Comparison of ENCODE assay signal across 8 cellular contexts in genomic region chr1:54121482-54122130, GRCh38. TPM values are rescaled to one million over a fixed set of nuclear protein-coding genes. Genes with fewer than 3 reads are reported as not detected.
A peak's percentile ranks its signal among the peaks of the same experiment; 100 is the strongest.
DNase-seq lines count a peak whose midpoint lies in the region; ATAC-seq and TF ChIP-seq lines count a peak whose summit lies in the region.

No MANE protein-coding gene starts in this region.

- peak overlapping the region; percentile 44 for H3K9ac ChIP-seq in endocrine pancreas (ENCODE audit: control insufficient read depth, insufficient read depth, low read length)

- peak; percentile 67 for TF ChIP-seq CTCF in AG10803 (conservative IDR thresholded peaks at IDR 0.05; ENCODE audit: low read length)
- peak; percentile 73 for TF ChIP-seq CTCF in mesothelial cell of epicardium (IDR thresholded peaks at IDR 0.05; ENCODE audit: unreplicated experiment)

- peak overlapping the region; percentile 90 for H3K27ac Mint-ChIP-seq in mesothelial cell of epicardium

- peaks cover 15% of the 10 kb centered on the region for H3K27me3 Mint-ChIP-seq in mesothelial cell of epicardium (ENCODE audit: low read depth)

- no peaks in the 10 kb centered on the region for H3K4me1 ChIP-seq in endocrine pancreas (ENCODE audit: control insufficient read depth, insufficient read depth, low read length)

- no peaks in the 10 kb centered on the region for H3K27me3 ChIP-seq in endocrine pancreas (ENCODE audit: control insufficient read depth, insufficient read depth, low read length)

- no peaks in the 10 kb centered on the region for H3K9me3 ChIP-seq in endocrine pancreas (ENCODE audit: control insufficient read depth, low read length)

- peak; percentile 65 for DNase-seq in AG10803 (ENCODE audit: low read depth)
- peak; percentile 73 for DNase-seq in H4 (ENCODE audit: low spot score)
- peak; percentile 68 for DNase-seq in NCI-H82 treated with DMSO at 0.1 percent for 48 hours (lab: John Stamatoyannopoulos, UW; ENCODE audit: unreplicated experiment)
- peak; percentile 20 to 60 (median 41) for DNase-seq in activated CD8-positive, alpha-beta memory T cell treated with anti-CD3 and anti-CD28 coated beads for 48 hours (ENCODE audit: low read depth in 2 of 3, low spot score in 2 of 3)
- peak; percentile 76 to 93 for DNase-seq in mesothelial cell of epicardium (ENCODE audit: low spot score in 2 of 2, unreplicated experiment in 2 of 2)
- DNase-seq in stimulated activated CD8-positive, alpha-beta memory T cell treated with anti-CD3 and anti-CD28 coated beads, Interleukin-15, amount 100 ng/mL, for 4 hours (ENCODE audit: low read depth in 2 of 2), result peak; percentile 21 to 25

- no peak for ATAC-seq in HG03521 (IDR thresholded peaks at IDR 0.05; ENCODE audit: unreplicated experiment)

- no peaks in the 10 kb centered on the region for H3K36me3 ChIP-seq in endocrine pancreas (ENCODE audit: control insufficient read depth, insufficient read depth, low read length)

- H3K9me3 Mint-ChIP-seq in mesothelial cell of epicardium, result no peaks in the 10 kb centered on the region

- H3K36me3 Mint-ChIP-seq in mesothelial cell of epicardium, result no peaks in the 10 kb centered on the region

- peak overlapping the region; percentile 63 for H3K4me3 Mint-ChIP-seq in mesothelial cell of epicardium

- H3K4me1 Mint-ChIP-seq in mesothelial cell of epicardium, result peaks cover 14% of the 10 kb centered on the region

- peak overlapping the region; percentile 24 for H3K4me3 ChIP-seq in AG10803 (ENCODE audit: low read length)
- H3K4me3 ChIP-seq in endocrine pancreas (ENCODE audit: control insufficient read depth, insufficient read depth, low read length), result no peak overlapping the region

RNA-seq across cellular contexts. Expression of gene CDCP2, which starts 31.2 kb away (rescaled TPM):
- total RNA-seq in H4 (2014; rRNA removed; shearing (Covaris generic)), result not detected in 2 replicates
- total RNA-seq in mesothelial cell of epicardium, result not detected in 3 replicates

Comparison
In these comparisons a context has a peak if more than half of its experiments do, and no peak if none do; other contexts are left out.
1. DNase-seq: peak in every context shown above with its lines; median percentile 84 in mesothelial cell of epicardium; 73 in H4; 68 in NCI-H82 treated with DMSO at 0.1 percent for 48 hours; 65 in AG10803; 41 in activated CD8-positive, alpha-beta memory T cell treated with anti-CD3 and anti-CD28 coated beads for 48 hours; 23 in stimulated activated CD8-positive, alpha-beta memory T cell treated with anti-CD3 and anti-CD28 coated beads, Interleukin-15, amount 100 ng/mL, for 4 hours.